ENCODE assay signal across 12 cellular contexts in the genomic region with DNA sequence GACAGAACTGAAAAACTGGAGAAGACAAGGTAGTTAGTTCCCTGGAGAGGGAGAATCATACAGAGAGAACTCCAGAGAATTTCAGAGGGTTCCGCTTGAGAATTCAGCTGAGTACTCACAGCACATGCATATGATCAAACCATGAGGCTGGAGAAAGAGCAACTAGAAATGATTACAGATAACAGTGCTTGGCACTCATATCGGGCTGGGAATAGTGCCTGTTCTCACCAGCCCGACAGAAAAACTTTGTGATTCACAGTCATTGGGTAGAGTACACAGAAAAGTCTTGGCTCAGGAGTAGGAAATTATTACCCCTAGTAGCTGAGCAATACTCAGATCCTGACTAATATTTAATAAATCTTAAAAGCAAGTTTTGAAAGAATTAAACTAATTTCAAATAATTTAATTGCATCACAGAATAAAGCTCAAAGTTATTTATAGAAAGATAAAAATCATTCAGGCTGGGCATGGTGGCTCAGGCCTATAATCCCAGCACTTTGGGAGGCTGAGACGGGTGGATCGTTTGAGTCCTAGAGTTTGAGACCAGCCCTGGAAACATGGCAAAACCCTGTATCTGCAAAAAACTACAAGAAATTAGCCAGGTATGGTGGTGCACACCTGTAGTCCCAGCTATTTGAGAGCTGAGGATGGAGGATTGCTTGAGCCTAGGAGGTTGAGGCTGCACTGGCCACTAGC. TPM values are rescaled to one million over a fixed set of nuclear protein-coding genes. Genes with fewer than 3 reads are reported as not detected.
A peak's percentile ranks its signal among the peaks of the same experiment; 100 is the strongest.
DNase-seq lines count a peak whose midpoint lies in the region; ATAC-seq and TF ChIP-seq lines count a peak whose summit lies in the region.
"Had no signal": no experiment of that assay in that cellular context is flagged by ENCODE, and none has a peak within 500 bp of the region (broad histone marks: within the 10 kb centered on the region; RNA-seq: fewer than 3 reads in every experiment).

No MANE protein-coding gene starts in this region.

- BruUV-seq in A673 (replicated peaks; lab: Mats Ljungman, UMichigan), result no TSS peak

- H3K36me3 ChIP-seq in GM23248 (ENCODE audit: low read depth), result no peaks in the 10 kb centered on the region
- no peaks in the 10 kb centered on the region for H3K36me3 ChIP-seq in adrenal gland (replicated peaks in 1 of 2)
- H3K36me3 ChIP-seq in heart right ventricle, result no peaks in the 10 kb centered on the region
- H3K36me3 ChIP-seq in A673 (ENCODE audit: insufficient read depth, low read length, poor library complexity, severe bottlenecking), result no peaks in the 10 kb centered on the region

- H3K4me1 ChIP-seq in GM23248 (ENCODE audit: insufficient read depth), result peaks cover 16% of the 10 kb centered on the region
- peaks cover 0 to 6% of the 10 kb centered on the region in 2 donors for H3K4me1 ChIP-seq in adrenal gland (replicated peaks in 1 of 2)
- peaks cover 0 to 36% (median 6%) of the 10 kb centered on the region in 9 donors for H3K4me1 ChIP-seq in heart right ventricle
- H3K4me1 ChIP-seq in A673 (ENCODE audit: insufficient read depth, low read length, poor library complexity, severe bottlenecking), result no peaks in the 10 kb centered on the region

- H3K27me3 ChIP-seq in GM23248 (replicated peaks; ENCODE audit: insufficient read depth), result no peaks in the 10 kb centered on the region
- H3K27me3 ChIP-seq in adrenal gland, result no peaks in the 10 kb centered on the region
- no peaks in the 10 kb centered on the region for H3K27me3 ChIP-seq in heart right ventricle
- H3K27me3 ChIP-seq in A673 (replicated peaks; ENCODE audit: insufficient read depth, low read depth, low read length, poor library complexity), result no peaks in the 10 kb centered on the region

- H3K9ac ChIP-seq in GM23248, result peak overlapping the region; percentile 75

- H3K4me3 ChIP-seq in GM23248 (peak overlapping the region; percentile 46), adrenal gland (no peak overlapping the region), heart right ventricle (peak overlapping the region in 1 of 10 donors; percentile 17), A673 (ENCODE audit: low read depth, low read length, poor library complexity, severe bottlenecking) (no peak overlapping the region)

- DNase-seq in GM23248 (peak; percentile 91), adrenal gland (peak; percentile 50 to 82 (median 76)), heart right ventricle (peak in 1 of 2 donors; percentile 64), sciatic nerve (ENCODE audit: low spot score) (no peak), A673 (ENCODE audit: low spot score) (no peak), islet precursor cell (no peak)
- DNase-seq: activated T-cell treated with anti-CD3 and anti-CD28 coated beads, Interleukin-2, amount 50 U/mL, for 72 hours; cerebellar nuclear complex; COR-L47; occipital lobe had no signal

- ATAC-seq in heart right ventricle (peak; percentile 79 to 97 (median 90)), sciatic nerve (peak; percentile 28), HG02970 (IDR thresholded peaks at IDR 0.05; ENCODE audit: low FRiP score, unreplicated experiment) (no peak), HG03039 (IDR thresholded peaks at IDR 0.05; ENCODE audit: unreplicated experiment) (no peak)
- ATAC-seq: activated T-cell treated with anti-CD3 and anti-CD28 coated beads, Interleukin-2, amount 50 U/mL, for 72 hours had no signal

- intact Hi-C loops in adrenal gland (cut with DNase I) (no loop called here), heart right ventricle (cut with DNase I) (loop anchor here in 1 of 10 donors (10.0 kb wide), 1 partner anchor 263 kb away; a partner anchor contains a TSS), sciatic nerve (cut with DNase I) (no loop called here), A673 (cut with micrococcal nuclease; ENCODE audit: unreplicated experiment) (no loop called here)

- peaks cover 21% of the 10 kb centered on the region; the same call in 1 of the 2 replicates for H3F3A ChIP-seq in GM23248 (ENCODE audit: insufficient read depth)

- 16 to 23% methylated on average over 5 of the region's 5 CpGs for WGBS in GM23248 (ENCODE audit: low coverage in 1 of 2, low lambda C conversion rate in 2 of 2, missing lambda C conversion rate in 2 of 2), 2 experiments
- WGBS in adrenal gland, 4 donors, result 64 to 74% (median 70%) methylated on average over 5 of the region's 5 CpGs
- 38 to 54% methylated on average over 5 of the region's 5 CpGs for WGBS in heart right ventricle, 2 donors

- peak overlapping the region; percentile 71 for H3K4me2 ChIP-seq in GM23248 (ENCODE audit: unreplicated experiment)

- peak overlapping the region; percentile 50 for H2AFZ ChIP-seq in GM23248

- no peaks in the 10 kb centered on the region for H3K9me2 ChIP-seq in GM23248 (ENCODE audit: insufficient read depth)

- no peaks in the 10 kb centered on the region for H4K20me1 ChIP-seq in GM23248 (ENCODE audit: insufficient read depth)

- in situ Hi-C loops in GM23248 (cut with MboI), result no loop called here

- H3K27ac ChIP-seq in GM23248 (peak overlapping the region; percentile 89), adrenal gland (peak overlapping the region in 4 of 5 donors; percentile 21 to 82 (median 48)), heart right ventricle (peak overlapping the region; percentile 38 to 86 (median 70)), A673 (ENCODE audit: low read depth, low read length, poor library complexity, severe bottlenecking) (no peak overlapping the region)

- peak in 1 of 2 donors; percentile 23 for TF ChIP-seq POLR2A in adrenal gland (IDR thresholded peaks at IDR 0.05)

- H3K79me2 ChIP-seq in GM23248 (ENCODE audit: insufficient read depth), result peaks cover 87% of the 10 kb centered on the region

- no peaks in the 10 kb centered on the region for H3K9me3 ChIP-seq in GM23248 (ENCODE audit: low read depth)
- H3K9me3 ChIP-seq in adrenal gland (replicated peaks in 1 of 3), result no peaks in the 10 kb centered on the region
- peaks cover 0 to 6% (median 0%) of the 10 kb centered on the region in 11 donors for H3K9me3 ChIP-seq in heart right ventricle
- no peaks in the 10 kb centered on the region for H3K9me3 ChIP-seq in A673 (ENCODE audit: low read depth, low read length, poor library complexity, severe bottlenecking)

- CTCF ChIA-PET in A673 (lab: Charles Lee), result no interaction called here

- POLR2A ChIA-PET in A673 (lab: Charles Lee; ENCODE audit: low non-redundant PET), result no interaction called here

- TF ChIP-seq CTCF in adrenal gland (IDR thresholded peaks at IDR 0.05) (no peak), heart right ventricle (IDR thresholded peaks at IDR 0.05) (no peak), A673 (conservative IDR thresholded peaks at IDR 0.05; ENCODE audit: low read depth, low read length) (no peak)

RNA-seq across cellular contexts. Expression of a gene that starts 6.9 kb away (rescaled TPM):
- total RNA-seq in GM23248 (2014; rRNA removed; shearing (Covaris generic)), result 8.1 and 10.2 TPM in 2 replicates
- 5.3 and 6.0 TPM in 2 replicates for polyA plus RNA-seq in GM23248 (2016; fragmentation: Nextera tagmentation; extraction: Ambion mirVana)
- total RNA-seq in adrenal gland, result 10 to 100 TPM in 5 of 8 donors, 1 to 10 TPM in 3; 4.3 to 14.6 (median 10.4) TPM
- polyA plus RNA-seq in adrenal gland, result 1 to 10 TPM; 2.7 to 5.0 (median 4.7) TPM
- total RNA-seq in heart right ventricle, result 10 to 100 TPM; 10.3 to 36.6 (median 23.5) TPM
- 1 to 10 TPM; 3.7 to 3.9 TPM for polyA plus RNA-seq in heart right ventricle
- total RNA-seq in sciatic nerve, result 16.6 TPM
- total RNA-seq in A673 (2021), result 7.9 and 10.5 TPM in 2 replicates

RNA-seq across cellular contexts. Expression of a gene that starts 7.3 kb away (rescaled TPM):
- total RNA-seq in GM23248 (2014; rRNA removed; shearing (Covaris generic)), result 121 and 158 TPM in 2 replicates
- polyA plus RNA-seq in GM23248 (2016; fragmentation: Nextera tagmentation; extraction: Ambion mirVana) (268 and 278 TPM in 2 replicates), adrenal gland (100 to 1,000 TPM; 239 to 414 (median 265) TPM), heart right ventricle (1,000 to 10,000 TPM; 1,017 to 1,192 TPM)
- total RNA-seq in adrenal gland (100 to 1,000 TPM; 184 to 314 (median 287) TPM), heart right ventricle (1,000 to 10,000 TPM; 1,047 to 1,698 (median 1,599) TPM), sciatic nerve (81.0 TPM), A673 (2021) (178 and 185 TPM in 2 replicates)

Comparison
In these comparisons a context has a peak if more than half of its experiments do, and no peak if none do; other contexts are left out.
1. DNase-seq: peak in GM23248 (single experiment) and adrenal gland (7 of 7); none in sciatic nerve (single experiment), A673 (single experiment) and islet precursor cell (single experiment).
2. ATAC-seq: peak in heart right ventricle (8 of 8) and sciatic nerve (single experiment); none in HG02970 (single experiment) and HG03039 (single experiment).